ENCODE assay signal across 8 cellular contexts in genomic region chr6:79969784-79970183, GRCh38.
"Had no signal": no experiment of that assay in that cellular context is flagged by ENCODE, and none has a peak within 500 bp of the region (broad histone marks: within the 10 kb centered on the region; RNA-seq: fewer than 3 reads in every experiment).

No MANE protein-coding gene starts in this region.

- H3K4me3 ChIP-seq: GM12878 had no signal

- ATAC-seq: GM12878 had no signal

- DNase-seq: GDM1, GF-D8 had no signal

- FAIRE-seq: G401.6, GM12878, GM12891, GM12892, GM18507, GM19239 had no signal
